ENCODE assay signal across 8 cellular contexts in the genomic region with DNA sequence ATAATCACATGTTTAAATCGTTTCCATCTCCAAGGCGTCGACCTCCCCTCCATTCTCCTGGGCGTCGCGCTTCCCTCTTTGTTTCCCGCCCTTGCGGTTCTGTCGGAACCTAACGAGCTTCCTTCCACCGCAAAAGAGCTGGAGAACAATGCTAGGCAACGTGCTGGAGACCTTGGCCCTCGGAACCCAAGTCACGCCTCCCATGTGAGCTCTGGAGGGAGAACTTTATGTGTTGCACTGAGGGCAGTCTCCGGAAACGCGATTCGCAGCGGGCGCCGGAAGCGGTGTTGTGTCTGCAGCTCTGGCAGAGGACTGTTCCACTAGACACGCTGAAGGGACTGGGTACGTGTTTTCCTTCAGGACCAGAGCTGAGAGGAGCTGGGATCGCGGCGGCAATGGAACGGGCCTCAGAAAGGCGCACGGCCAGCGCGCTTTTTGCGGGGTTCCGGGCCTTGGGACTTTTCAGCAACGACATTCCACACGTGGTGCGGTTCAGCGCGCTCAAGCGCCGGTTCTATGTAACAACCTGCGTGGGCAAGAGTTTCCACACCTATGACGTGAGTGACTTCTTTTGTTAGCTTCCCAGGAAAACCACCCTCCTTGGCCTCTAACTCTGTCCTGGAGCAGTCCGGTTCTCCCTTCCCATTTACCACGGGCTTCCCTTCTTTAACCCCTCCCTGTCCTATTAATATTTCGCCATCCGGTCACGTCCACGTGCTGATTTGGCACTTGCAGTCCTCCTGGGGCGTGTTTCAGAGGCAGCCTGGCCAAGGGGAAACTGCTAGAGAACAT. TPM values are rescaled to one million over a fixed set of nuclear protein-coding genes. Genes with fewer than 3 reads are reported as not detected.
DNase-seq lines count a peak whose midpoint lies in the region; ATAC-seq and TF ChIP-seq lines count a peak whose summit lies in the region.

TSS of gene WDR36 (plus strand) at position 287 of the 792 bp plus-strand sequence. CDS start at position 396, 109 bp downstream.

- H3K9me3 ChIP-seq in ovary (no peaks in the 10 kb centered on the region), thymus (ENCODE audit: control insufficient read depth) (no peaks in the 10 kb centered on the region)

- peak; percentile 96 for ATAC-seq in HG02798 (IDR thresholded peaks at IDR 0.05; ENCODE audit: poor library complexity, unreplicated experiment)
- peak; percentile 99 for ATAC-seq in Right ventricle myocardium superior (ENCODE audit: poor library complexity)

- H3K4me3 ChIP-seq in GM12875 (ENCODE audit: low read depth, low read length) (peak within 1 kb of the TSS; percentile 68), ovary (peak within 1 kb of the TSS; percentile 62), thymus (ENCODE audit: low read length) (peak within 1 kb of the TSS; percentile 81)

- no peaks in the 10 kb centered on the region for H3K27me3 ChIP-seq in ovary
- H3K27me3 ChIP-seq in thymus (ENCODE audit: control insufficient read depth, insufficient read depth), result no peaks in the 10 kb centered on the region

- peak within 1 kb of the TSS in 1 of 2 donors; percentile 67 for H3K27ac ChIP-seq in ovary
- H3K27ac ChIP-seq in thymus (ENCODE audit: low read depth), result peak within 1 kb of the TSS; percentile 75

- intact Hi-C loops in Right ventricle myocardium superior (cut with DNase I) (loop anchor here (10.0 kb wide), 1 partner anchor 337 kb away; no protein-coding TSS in a partner anchor), ovary (cut with DNase I) (no loop called here)

- TF ChIP-seq CTCF in GM12875 (IDR thresholded peaks at IDR 0.05; ENCODE audit: borderline replicate concordance, insufficient read depth, low read depth, low read length), result 0 out of 2 replicates have a peak, but pooled peaks have one; percentile 3
- no peak for TF ChIP-seq CTCF in ovary (IDR thresholded peaks at IDR 0.05)

- H3K4me1 ChIP-seq in ovary (ENCODE audit: insufficient read depth), result no peaks in the 10 kb centered on the region
- peaks cover 5% of the 10 kb centered on the region for H3K4me1 ChIP-seq in thymus (ENCODE audit: control insufficient read depth, insufficient read depth, low read length)

- peak; percentile 39 for TF ChIP-seq POLR2A in ovary (IDR thresholded peaks at IDR 0.05)

- H3K36me3 ChIP-seq in ovary, result no peaks in the 10 kb centered on the region
- no peaks in the 10 kb centered on the region for H3K36me3 ChIP-seq in thymus (ENCODE audit: control insufficient read depth, insufficient read depth)

- peak; percentile 60 for DNase-seq in NCI-H1417 treated with DMSO at 0.1 percent for 48 hours (lab: John Stamatoyannopoulos, UW)
- peak; percentile 90 to 96 for DNase-seq in SW 1271 (lab: John Stamatoyannopoulos, UW)
- peak; percentile 70 for DNase-seq in activated naive CD8-positive, alpha-beta T cell treated with anti-CD3 and anti-CD28 coated beads, Interleukin-2, amount 50 U/mL, for 16 hours (ENCODE audit: low read depth, low spot score)
- peak; percentile 94 for DNase-seq in Right ventricle myocardium superior
- DNase-seq in ovary, result peak; percentile 82 to 90 (median 86)

- no peak for TF ChIP-seq EP300 in ovary (IDR thresholded peaks at IDR 0.05)

- WGBS in ovary, 3 donors, result 1% methylated on average over 49 to 50 of the region's 50 CpGs
- WGBS in thymus, result 2% methylated on average over 50 of the region's 50 CpGs

RNA-seq across cellular contexts. Expression of gene WDR36, which starts in this region (rescaled TPM):
- total RNA-seq in Right ventricle myocardium superior (12.8 TPM), ovary (10 to 100 TPM; 17.3 to 36.9 (median 26.7) TPM)
- polyA plus RNA-seq in ovary (1 to 10 TPM; 7.0 to 9.4 TPM), thymus (11.8 TPM)
